19 cellular contexts compared by ENCODE assay signal in genomic region chr16:11333010-11333409, GRCh38. TPM values are rescaled to one million over a fixed set of nuclear protein-coding genes. Genes with fewer than 3 reads are reported as not detected.
DNase-seq lines count a peak whose midpoint lies in the region; ATAC-seq, FAIRE-seq and TF ChIP-seq lines count a peak whose summit lies in the region.
"Had no signal": no experiment of that assay in that cellular context is flagged by ENCODE, and none has a peak within 500 bp of the region (broad histone marks: within the 10 kb centered on the region; RNA-seq: fewer than 3 reads in every experiment).

No MANE protein-coding gene starts in this region.

- TF ChIP-seq EP300 in HepG2 (IDR thresholded peaks at IDR 0.05; ENCODE audit: low read depth in 2 of 2, low read length in 2 of 2): no peak
- no peak for TF ChIP-seq EP300 in HepG2 (CRISPR knock-in tag; IDR thresholded peaks at IDR 0.05; ENCODE audit: borderline replicate concordance)

- CTCF ChIA-PET in HepG2 (lab: Yijun Ruan, JAX; ENCODE audit: low intra/inter-chr PET ratio, low total read pairs) (no interaction called here), WTC11 (lab: Charles Lee) (interaction anchor here (1.1 to 1.5 kb wide), 3 partner anchors 24 to 379 kb away, joined by 3 to 4 read pairs (median 4); no protein-coding TSS in a partner anchor)

- H3K4me3 Mint-ChIP-seq in WTC11: no peak overlapping the region
- no peak overlapping the region for H3K4me3 Mint-ChIP-seq in glutamatergic neuron (ENCODE audit: unreplicated experiment)
- no peak overlapping the region for H3K4me3 Mint-ChIP-seq in stimulated activated naive B cell treated with anti-CD40 and anti-IgM and Interleukin-4, amounts not matched to agents 10 μg/mL and 1 μg/mL and 100 μg/mL, for 72 hours
- H3K4me3 Mint-ChIP-seq: CD8-positive, alpha-beta memory T cell; HFFc6 had no signal

- H3K27ac ChIP-seq in HepG2 (ENCODE audit: extremely low read length, insufficient read depth, low read length) (no peak overlapping the region), right lobe of liver (no peak overlapping the region), testis (no peak overlapping the region)
- H3K27ac ChIP-seq: SJCRH30 had no signal

- TF ChIP-seq CTCF in HepG2 (CRISPR knock-in tag; IDR thresholded peaks at IDR 0.05) (no peak), right lobe of liver (IDR thresholded peaks at IDR 0.05) (no peak), WTC11 (IDR thresholded peaks at IDR 0.05) (no peak), glutamatergic neuron (IDR thresholded peaks at IDR 0.05; ENCODE audit: partially characterized antibody, unreplicated experiment) (no peak), testis (IDR thresholded peaks at IDR 0.05) (no peak)

- H3K9me3 Mint-ChIP-seq in WTC11: peaks cover 21% of the 10 kb centered on the region
- H3K9me3 Mint-ChIP-seq in glutamatergic neuron (ENCODE audit: unreplicated experiment): peaks cover 2% of the 10 kb centered on the region
- H3K9me3 Mint-ChIP-seq in stimulated activated naive B cell treated with anti-CD40 and anti-IgM and Interleukin-4, amounts not matched to agents 10 μg/mL and 1 μg/mL and 100 μg/mL, for 72 hours: no peaks in the 10 kb centered on the region
- H3K9me3 Mint-ChIP-seq: CD8-positive, alpha-beta memory T cell; HFFc6 had no signal

- peak overlapping the region; percentile 45; the same call in 1 of the 2 replicates for H3K27ac Mint-ChIP-seq in WTC11
- H3K27ac Mint-ChIP-seq in glutamatergic neuron (ENCODE audit: unreplicated experiment): peak overlapping the region; percentile 34
- H3K27ac Mint-ChIP-seq in stimulated activated naive B cell treated with anti-CD40 and anti-IgM and Interleukin-4, amounts not matched to agents 10 μg/mL and 1 μg/mL and 100 μg/mL, for 72 hours: peak overlapping the region; percentile 31
- H3K27ac Mint-ChIP-seq: CD8-positive, alpha-beta memory T cell had no signal

- POLR2A ChIA-PET in HepG2 (lab: Yijun Ruan, JAX): interaction anchor here (1.1 to 3.6 kb wide), 5 partner anchors 21 to 77 kb away, joined by 3 to 24 read pairs (median 3); partner anchors contain the start of gene SOCS1
- POLR2A ChIA-PET in WTC11 (lab: Charles Lee): interaction anchor here (0.6 kb wide), 1 partner anchor 257 kb away, joined by 4 read pairs; no protein-coding TSS in a partner anchor

- H3K36me3 ChIP-seq in HepG2 (replicated peaks in 1 of 2; ENCODE audit: control insufficient read depth in 1 of 2, insufficient read depth in 2 of 2, low read length in 2 of 2): no peaks in the 10 kb centered on the region
- H3K36me3 ChIP-seq in right lobe of liver: no peaks in the 10 kb centered on the region
- H3K36me3 ChIP-seq in testis (ENCODE audit: low read depth, missing control alignments): no peaks in the 10 kb centered on the region
- H3K36me3 ChIP-seq: SJCRH30 had no signal

- H3K27me3 ChIP-seq in HepG2 (ENCODE audit: control insufficient read depth in 1 of 2, insufficient read depth in 2 of 2, low read length in 2 of 2) (no peaks in the 10 kb centered on the region), right lobe of liver (no peaks in the 10 kb centered on the region), testis (no peaks in the 10 kb centered on the region)
- H3K27me3 ChIP-seq: SJCRH30 had no signal

- no peak overlapping the region for H3K9ac ChIP-seq in HepG2 (ENCODE audit: insufficient read depth, low read depth, low read length)

- no peak overlapping the region for H3K4me2 ChIP-seq in HepG2 (ENCODE audit: low read depth, low read length)

- BruUV-seq in HepG2 (replicated peaks; lab: Mats Ljungman, UMichigan): no TSS peak

- H3K4me3 ChIP-seq in HepG2 (replicated peaks in 1 of 3; ENCODE audit: insufficient read depth in 1 of 3, low read depth in 2 of 3, low read length in 3 of 3): no peak overlapping the region
- H3K4me3 ChIP-seq in right lobe of liver: no peak overlapping the region
- no peak overlapping the region for H3K4me3 ChIP-seq in testis
- H3K4me3 ChIP-seq: SJCRH30 had no signal

- H3K9me3 ChIP-seq in HepG2 (ENCODE audit: low read length) (no peaks in the 10 kb centered on the region), right lobe of liver (no peaks in the 10 kb centered on the region), testis (no peaks in the 10 kb centered on the region)
- H3K9me3 ChIP-seq: SJCRH30 had no signal

- no peaks in the 10 kb centered on the region for H4K20me1 ChIP-seq in HepG2 (ENCODE audit: insufficient read depth, low read length)

- no peaks in the 10 kb centered on the region for H3K79me2 ChIP-seq in HepG2 (ENCODE audit: insufficient read depth, low read length)

- H3K27me3 Mint-ChIP-seq in WTC11 (ENCODE audit: low read depth): no peaks in the 10 kb centered on the region; the same call in 1 of the 2 replicates
- H3K27me3 Mint-ChIP-seq in glutamatergic neuron (ENCODE audit: unreplicated experiment): peaks cover 1% of the 10 kb centered on the region
- no peaks in the 10 kb centered on the region for H3K27me3 Mint-ChIP-seq in stimulated activated naive B cell treated with anti-CD40 and anti-IgM and Interleukin-4, amounts not matched to agents 10 μg/mL and 1 μg/mL and 100 μg/mL, for 72 hours

- intact Hi-C loops in HepG2 (cut with micrococcal nuclease; ENCODE audit: unreplicated experiment): no loop called here
- intact Hi-C loops in right lobe of liver (cut with DNase I): no loop called here
- intact Hi-C loops in testis (cut with DNase I; ENCODE audit: low total_unique reads): no loop called here

- FAIRE-seq in HepG2 (lab: Jason Lieb, UNC): no peak
- FAIRE-seq: D721Med, H54 had no signal

- no peak for TF ChIP-seq RAD21 in HepG2 (CRISPR knock-in tag; IDR thresholded peaks at IDR 0.05)

- ATAC-seq in HepG2: peak; percentile 18
- ATAC-seq in right lobe of liver: no peak
- ATAC-seq in WTC11: no peak
- ATAC-seq in stimulated activated naive B cell treated with anti-CD40 and anti-IgM and Interleukin-4, amounts not matched to agents 10 μg/mL and 1 μg/mL and 100 μg/mL, for 72 hours (replicated peaks): no peak

- H3K4me1 ChIP-seq in HepG2 (ENCODE audit: insufficient read depth, low read length): peaks cover 61% of the 10 kb centered on the region
- H3K4me1 ChIP-seq in right lobe of liver: no peaks in the 10 kb centered on the region
- peaks cover 3% of the 10 kb centered on the region for H3K4me1 ChIP-seq in testis

- peaks cover 33% of the 10 kb centered on the region for H3K4me1 Mint-ChIP-seq in WTC11
- H3K4me1 Mint-ChIP-seq in glutamatergic neuron (ENCODE audit: low read depth, unreplicated experiment): peaks cover 9% of the 10 kb centered on the region
- H3K4me1 Mint-ChIP-seq in stimulated activated naive B cell treated with anti-CD40 and anti-IgM and Interleukin-4, amounts not matched to agents 10 μg/mL and 1 μg/mL and 100 μg/mL, for 72 hours: peaks cover 26 to 30% of the 10 kb centered on the region in 2 donors

- in situ Hi-C loops in HepG2 (cut with HindIII; ENCODE audit: extremely low pct_ligation_motif_present, low pct_unique_long_range_greater_than_20kb): no loop called here

- no peak for TF ChIP-seq POLR2A in HepG2 (IDR thresholded peaks at IDR 0.05; ENCODE audit: insufficient read depth in 1 of 2, low read depth in 2 of 2, low read length in 2 of 2)
- TF ChIP-seq POLR2A in right lobe of liver (IDR thresholded peaks at IDR 0.05): no peak
- no peak for TF ChIP-seq POLR2A in testis (IDR thresholded peaks at IDR 0.05)

- DNase-seq in HepG2 (ENCODE audit: low spot score): no peak
- no peak for DNase-seq in right lobe of liver
- no peak for DNase-seq in WTC11 (ENCODE audit: low spot score)
- no peak for DNase-seq in glutamatergic neuron
- DNase-seq in stimulated activated naive B cell treated with anti-CD40 and anti-IgM and Interleukin-4, amounts not matched to agents 10 μg/mL and 1 μg/mL and 100 μg/mL, for 72 hours: no peak
- no peak for DNase-seq in NCI-H226
- DNase-seq in testis: no peak
- DNase-seq: C1 segment of cervical spinal cord; CD8-positive, alpha-beta memory T cell; DMS79 treated with DMSO at 0.1 percent for 48 hours; NCI-H187; NCI-H2107; NCI-H345; NCI-H524 treated with DMSO at 0.1 percent for 48 hours; SJCRH30 had no signal

- WGBS in HepG2 (ENCODE audit: low lambda C conversion rate): 51% methylated on average over 8 of the region's 9 CpGs
- 71% methylated on average over 4 of the region's 9 CpGs for WGBS in right lobe of liver (ENCODE audit: insufficient coverage, low coverage, low lambda C conversion rate, missing lambda C conversion rate)
- 87 to 92% methylated on average over 9 of the region's 9 CpGs for WGBS in testis, 2 donors

- no peak overlapping the region for H2AFZ ChIP-seq in HepG2 (ENCODE audit: low read length)

- H3K36me3 Mint-ChIP-seq in WTC11 (peaks cover 40% of the 10 kb centered on the region), glutamatergic neuron (ENCODE audit: unreplicated experiment) (no peaks in the 10 kb centered on the region)
- H3K36me3 Mint-ChIP-seq in stimulated activated naive B cell treated with anti-CD40 and anti-IgM and Interleukin-4, amounts not matched to agents 10 μg/mL and 1 μg/mL and 100 μg/mL, for 72 hours: no peaks in the 10 kb centered on the region
- H3K36me3 Mint-ChIP-seq: CD8-positive, alpha-beta memory T cell had no signal

RNA-seq across cellular contexts. Expression of gene RMI2, which starts 12.2 kb away (rescaled TPM):
- total RNA-seq in HepG2 (2016; rRNA removed; fragmentation: Illumina TruSeq; extraction: Trizol) (55.7 and 65.3 TPM in 2 replicates), right lobe of liver (1 to 10 TPM in 3 of 6 experiments, under 1 TPM in 3; 0.37 to 2.9 (median 1.0) TPM), WTC11 (2021) (77.2 to 83.4 TPM (median 79.0 TPM) in 3 replicates), glutamatergic neuron (ENCODE audit: unreplicated experiment) (4.2 TPM), testis (10 to 100 TPM; 26.7 to 30.6 TPM)
- total RNA-seq in HepG2 (2016; cell fraction: cytosol; rRNA removed; fragmentation: Illumina TruSeq; extraction: Trizol; ENCODE audit: low read depth): 8.6 and 11.0 TPM in 2 replicates
- 51.5 and 55.7 TPM in 2 replicates for total RNA-seq in HepG2 (2016; cell fraction: insoluble cytoplasmic fraction; rRNA removed; fragmentation: Illumina TruSeq; extraction: Trizol)
- total RNA-seq in HepG2 (2016; cell fraction: membrane; rRNA removed; fragmentation: Illumina TruSeq; extraction: Trizol): 28.4 and 29.3 TPM in 2 replicates
- total RNA-seq in HepG2 (2016; cell fraction: nucleus; rRNA removed; fragmentation: Illumina TruSeq; extraction: Trizol): 23.6 and 25.7 TPM in 2 replicates
- polyA plus RNA-seq in HepG2 (2011; rRNA removed) (15.3 and 24.5 TPM in 2 replicates), testis (ENCODE audit: insufficient read depth, low read depth, low replicate concordance) (21.5 TPM)
- polyA plus RNA-seq in HepG2 (2011; cell fraction: cytosol; rRNA removed): 18.8 and 22.1 TPM in 2 replicates
- polyA plus RNA-seq in HepG2 (2011; cell fraction: nucleus; rRNA removed): 10.4 and 11.9 TPM in 2 replicates
- polyA plus RNA-seq in HepG2 (2012): 19.5 and 50.3 TPM in 2 replicates
- 10.8 and 11.1 TPM in 2 replicates for polyA plus RNA-seq in HepG2 (2016; cell fraction: cytosol; fragmentation: Illumina TruSeq; extraction: Trizol; ENCODE audit: low read depth)
- 90.6 and 102 TPM in 2 replicates for polyA plus RNA-seq in HepG2 (2016; cell fraction: insoluble cytoplasmic fraction; fragmentation: Illumina TruSeq; extraction: Trizol; ENCODE audit: low read depth)
- polyA plus RNA-seq in HepG2 (2016; cell fraction: membrane; fragmentation: Illumina TruSeq; extraction: Trizol; ENCODE audit: low read depth): 27.3 and 29.2 TPM in 2 replicates
- 54.0 and 54.7 TPM in 2 replicates for polyA plus RNA-seq in HepG2 (2016; cell fraction: nucleus; fragmentation: Illumina TruSeq; extraction: Trizol; ENCODE audit: insufficient read depth, low read depth)
- 9.1 and 22.0 TPM in 2 replicates for polyA minus RNA-seq in HepG2 (2011; rRNA and poly(A)+ RNA removed; ENCODE audit: low replicate concordance)
- polyA minus RNA-seq in HepG2 (2011; cell fraction: cytosol; rRNA and poly(A)+ RNA removed): 12.6 and 15.4 TPM in 2 replicates
- 8.4 and 8.7 TPM in 2 replicates for polyA minus RNA-seq in HepG2 (2011; cell fraction: nucleus; rRNA and poly(A)+ RNA removed)

RNA-seq across cellular contexts. Expression of gene PRM1, which starts 51.9 kb away (rescaled TPM):
- total RNA-seq in HepG2 (2016; rRNA removed; fragmentation: Illumina TruSeq; extraction: Trizol) (not detected in 2 replicates), right lobe of liver (not detected), WTC11 (2021) (0.48 TPM in 1 of 3 replicates, not detected in the others), glutamatergic neuron (ENCODE audit: unreplicated experiment) (not detected), testis (over 10,000 TPM in 1 of 2 donors, 1,000 to 10,000 TPM in 1; 7,819 to 32,936 TPM)
- total RNA-seq in HepG2 (2016; cell fraction: cytosol; rRNA removed; fragmentation: Illumina TruSeq; extraction: Trizol; ENCODE audit: low read depth): not detected in 2 replicates
- total RNA-seq in HepG2 (2016; cell fraction: insoluble cytoplasmic fraction; rRNA removed; fragmentation: Illumina TruSeq; extraction: Trizol): not detected in 2 replicates
- not detected in 2 replicates for total RNA-seq in HepG2 (2016; cell fraction: membrane; rRNA removed; fragmentation: Illumina TruSeq; extraction: Trizol)
- total RNA-seq in HepG2 (2016; cell fraction: nucleus; rRNA removed; fragmentation: Illumina TruSeq; extraction: Trizol): not detected in 2 replicates
- polyA plus RNA-seq in HepG2 (2011; rRNA removed) (not detected in 2 replicates), testis (ENCODE audit: insufficient read depth, low read depth, low replicate concordance) (15,171 TPM)
- 0.44 TPM in 1 of 2 replicates, not detected in the other for polyA plus RNA-seq in HepG2 (2011; cell fraction: cytosol; rRNA removed)
- not detected in 2 replicates for polyA plus RNA-seq in HepG2 (2011; cell fraction: nucleus; rRNA removed)
- polyA plus RNA-seq in HepG2 (2012): not detected in 2 replicates
- not detected in 2 replicates for polyA plus RNA-seq in HepG2 (2016; cell fraction: cytosol; fragmentation: Illumina TruSeq; extraction: Trizol; ENCODE audit: low read depth)
- polyA plus RNA-seq in HepG2 (2016; cell fraction: insoluble cytoplasmic fraction; fragmentation: Illumina TruSeq; extraction: Trizol; ENCODE audit: low read depth): not detected in 2 replicates
- not detected in 2 replicates for polyA plus RNA-seq in HepG2 (2016; cell fraction: membrane; fragmentation: Illumina TruSeq; extraction: Trizol; ENCODE audit: low read depth)
- polyA plus RNA-seq in HepG2 (2016; cell fraction: nucleus; fragmentation: Illumina TruSeq; extraction: Trizol; ENCODE audit: insufficient read depth, low read depth): not detected in 2 replicates
- not detected in 2 replicates for polyA minus RNA-seq in HepG2 (2011; rRNA and poly(A)+ RNA removed; ENCODE audit: low replicate concordance)
- polyA minus RNA-seq in HepG2 (2011; cell fraction: cytosol; rRNA and poly(A)+ RNA removed): not detected in 2 replicates
- polyA minus RNA-seq in HepG2 (2011; cell fraction: nucleus; rRNA and poly(A)+ RNA removed): not detected in 2 replicates
- total RNA-seq: CD8-positive, alpha-beta memory T cell; HFFc6; M059J; SJCRH30 had no signal
- polyA plus RNA-seq: CD8-positive, alpha-beta memory T cell had no signal

RNA-seq across cellular contexts. Expression of gene PRM2, which starts 56.7 kb away (rescaled TPM):
- total RNA-seq in HepG2 (2016; rRNA removed; fragmentation: Illumina TruSeq; extraction: Trizol) (not detected in 2 replicates), right lobe of liver (not detected), WTC11 (2021) (not detected in 3 replicates), glutamatergic neuron (ENCODE audit: unreplicated experiment) (not detected), testis (over 10,000 TPM in 1 of 2 donors, 1,000 to 10,000 TPM in 1; 3,179 to 16,461 TPM)
- total RNA-seq in HepG2 (2016; cell fraction: cytosol; rRNA removed; fragmentation: Illumina TruSeq; extraction: Trizol; ENCODE audit: low read depth): 0.61 TPM in 1 of 2 replicates, not detected in the other
- total RNA-seq in HepG2 (2016; cell fraction: insoluble cytoplasmic fraction; rRNA removed; fragmentation: Illumina TruSeq; extraction: Trizol): not detected in 2 replicates
- 0.28 and 0.52 TPM in 2 replicates for total RNA-seq in HepG2 (2016; cell fraction: membrane; rRNA removed; fragmentation: Illumina TruSeq; extraction: Trizol)
- not detected in 2 replicates for total RNA-seq in HepG2 (2016; cell fraction: nucleus; rRNA removed; fragmentation: Illumina TruSeq; extraction: Trizol)
- polyA plus RNA-seq in HepG2 (2011; rRNA removed) (0.54 TPM in 1 of 2 replicates, not detected in the other), testis (ENCODE audit: insufficient read depth, low read depth, low replicate concordance) (12,441 TPM)
- 0.19 and 0.26 TPM in 2 replicates for polyA plus RNA-seq in HepG2 (2011; cell fraction: cytosol; rRNA removed)
- not detected in 2 replicates for polyA plus RNA-seq in HepG2 (2011; cell fraction: nucleus; rRNA removed)
- polyA plus RNA-seq in HepG2 (2012): not detected in 2 replicates
- polyA plus RNA-seq in HepG2 (2016; cell fraction: cytosol; fragmentation: Illumina TruSeq; extraction: Trizol; ENCODE audit: low read depth): 1.6 and 2.0 TPM in 2 replicates
- 0.56 TPM in 1 of 2 replicates, not detected in the other for polyA plus RNA-seq in HepG2 (2016; cell fraction: insoluble cytoplasmic fraction; fragmentation: Illumina TruSeq; extraction: Trizol; ENCODE audit: low read depth)
- 0.55 and 0.73 TPM in 2 replicates for polyA plus RNA-seq in HepG2 (2016; cell fraction: membrane; fragmentation: Illumina TruSeq; extraction: Trizol; ENCODE audit: low read depth)
- not detected in 2 replicates for polyA plus RNA-seq in HepG2 (2016; cell fraction: nucleus; fragmentation: Illumina TruSeq; extraction: Trizol; ENCODE audit: insufficient read depth, low read depth)
- not detected in 2 replicates for polyA minus RNA-seq in HepG2 (2011; rRNA and poly(A)+ RNA removed; ENCODE audit: low replicate concordance)
- polyA minus RNA-seq in HepG2 (2011; cell fraction: cytosol; rRNA and poly(A)+ RNA removed): not detected in 2 replicates
- polyA minus RNA-seq in HepG2 (2011; cell fraction: nucleus; rRNA and poly(A)+ RNA removed): not detected in 2 replicates
- total RNA-seq: CD8-positive, alpha-beta memory T cell; HFFc6; M059J; SJCRH30 had no signal
- polyA plus RNA-seq: CD8-positive, alpha-beta memory T cell had no signal

RNA-seq across cellular contexts. Expression of gene PRM3, which starts 59.6 kb away (rescaled TPM):
- total RNA-seq in HepG2 (2016; rRNA removed; fragmentation: Illumina TruSeq; extraction: Trizol) (not detected in 2 replicates), right lobe of liver (not detected), WTC11 (2021) (not detected in 3 replicates), glutamatergic neuron (ENCODE audit: unreplicated experiment) (not detected), testis (100 to 1,000 TPM; 109 to 383 TPM)
- total RNA-seq in HepG2 (2016; cell fraction: cytosol; rRNA removed; fragmentation: Illumina TruSeq; extraction: Trizol; ENCODE audit: low read depth): not detected in 2 replicates
- not detected in 2 replicates for total RNA-seq in HepG2 (2016; cell fraction: insoluble cytoplasmic fraction; rRNA removed; fragmentation: Illumina TruSeq; extraction: Trizol)
- not detected in 2 replicates for total RNA-seq in HepG2 (2016; cell fraction: membrane; rRNA removed; fragmentation: Illumina TruSeq; extraction: Trizol)
- not detected in 2 replicates for total RNA-seq in HepG2 (2016; cell fraction: nucleus; rRNA removed; fragmentation: Illumina TruSeq; extraction: Trizol)
- polyA plus RNA-seq in HepG2 (2011; rRNA removed) (not detected in 2 replicates), testis (ENCODE audit: insufficient read depth, low read depth, low replicate concordance) (51.1 TPM)
- polyA plus RNA-seq in HepG2 (2011; cell fraction: cytosol; rRNA removed): not detected in 2 replicates
- not detected in 2 replicates for polyA plus RNA-seq in HepG2 (2011; cell fraction: nucleus; rRNA removed)
- not detected in 2 replicates for polyA plus RNA-seq in HepG2 (2012)
- not detected in 2 replicates for polyA plus RNA-seq in HepG2 (2016; cell fraction: cytosol; fragmentation: Illumina TruSeq; extraction: Trizol; ENCODE audit: low read depth)
- polyA plus RNA-seq in HepG2 (2016; cell fraction: insoluble cytoplasmic fraction; fragmentation: Illumina TruSeq; extraction: Trizol; ENCODE audit: low read depth): not detected in 2 replicates
- not detected in 2 replicates for polyA plus RNA-seq in HepG2 (2016; cell fraction: membrane; fragmentation: Illumina TruSeq; extraction: Trizol; ENCODE audit: low read depth)
- not detected in 2 replicates for polyA plus RNA-seq in HepG2 (2016; cell fraction: nucleus; fragmentation: Illumina TruSeq; extraction: Trizol; ENCODE audit: insufficient read depth, low read depth)
- not detected in 2 replicates for polyA minus RNA-seq in HepG2 (2011; rRNA and poly(A)+ RNA removed; ENCODE audit: low replicate concordance)
- not detected in 2 replicates for polyA minus RNA-seq in HepG2 (2011; cell fraction: cytosol; rRNA and poly(A)+ RNA removed)
- polyA minus RNA-seq in HepG2 (2011; cell fraction: nucleus; rRNA and poly(A)+ RNA removed): 2.8 TPM in 1 of 2 replicates, not detected in the other
- total RNA-seq: CD8-positive, alpha-beta memory T cell; HFFc6; M059J; SJCRH30 had no signal
- polyA plus RNA-seq: CD8-positive, alpha-beta memory T cell had no signal

Comparison
In these comparisons a context has a peak if more than half of its experiments do, and no peak if none do; other contexts are left out.
1. RNA of gene PRM1, which starts 51.9 kb away (total RNA-seq): 7,819 to 32,936 TPM in testis; 0.48 TPM in WTC11, not detected in HepG2, not detected in right lobe of liver and not detected in glutamatergic neuron (single experiment); every median in the first group is over 1,000 times any median in the second.
2. RNA of gene PRM2, which starts 56.7 kb away (total RNA-seq): 3,179 to 16,461 TPM in testis; 0.28 to 0.61 TPM in HepG2, not detected in right lobe of liver, not detected in WTC11 and not detected in glutamatergic neuron (single experiment); every median in the first group is over 1,000 times any median in the second.
3. Peak in every context shown above with its lines, with median percentiles within 50 percentile points of each other: H3K27ac Mint-ChIP-seq.